Comparison of ENCODE assay signal across 10 cellular contexts in the genomic region with DNA sequence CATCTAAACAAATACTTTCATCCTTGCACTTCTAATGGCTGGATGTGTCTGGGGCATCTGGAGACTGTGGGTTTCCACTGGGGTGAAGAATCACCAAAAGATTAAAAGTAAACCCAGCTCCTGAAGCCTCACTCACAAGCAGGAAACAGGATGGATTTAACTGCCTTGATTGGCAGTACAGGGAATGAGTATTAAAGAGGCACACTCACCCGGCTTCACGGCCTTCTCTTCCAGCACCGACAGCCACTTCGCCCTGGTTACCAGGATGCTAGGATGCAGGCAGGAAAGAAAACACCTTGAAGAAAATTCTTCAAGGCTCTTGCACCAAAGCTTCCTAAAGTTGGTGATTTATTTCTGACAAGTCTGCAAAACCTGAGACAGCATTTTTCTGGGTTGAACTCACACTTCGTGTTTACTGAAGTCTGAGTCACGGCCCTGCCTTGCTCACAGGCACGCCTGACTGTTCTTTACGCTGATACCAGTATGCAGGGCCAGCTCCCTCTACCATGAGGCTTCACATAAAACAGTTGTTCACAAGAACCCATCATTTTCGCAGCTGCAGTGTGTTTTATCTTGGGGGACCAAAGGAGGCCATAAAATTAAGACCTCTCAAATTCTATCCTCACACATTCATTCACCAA. TPM values are rescaled to one million over a fixed set of nuclear protein-coding genes. Genes with fewer than 3 reads are reported as not detected.
DNase-seq lines count a peak whose midpoint lies in the region; ATAC-seq and TF ChIP-seq lines count a peak whose summit lies in the region.
"Had no signal": no experiment of that assay in that cellular context is flagged by ENCODE, and none has a peak within 500 bp of the region (broad histone marks: within the 10 kb centered on the region; RNA-seq: fewer than 3 reads in every experiment).

No MANE protein-coding gene starts in this region.

- in situ Hi-C loops in Caki2 (cut with HindIII; ENCODE audit: low pct_unique_long_range_greater_than_20kb, low sequenced_read_pairs) = no loop called here

- peak; percentile 93 for DNase-seq in Caki2 (ENCODE audit: low read depth)
- DNase-seq in LNCaP clone FGC (ENCODE audit: low read depth) = peak; percentile 6
- DNase-seq in dedifferentiated amniotic fluid mesenchymal stem cell (ENCODE audit: extremely low spot score) = peak; percentile 17
- peak; percentile 55 for DNase-seq in mucosa of gallbladder (ENCODE audit: low spot score)
- no peak for DNase-seq in NCI-H2081 treated with DMSO at 0.1 percent for 48 hours (lab: John Stamatoyannopoulos, UW)
- DNase-seq in NCI-H446 treated with DMSO at 0.1 percent for 48 hours (lab: John Stamatoyannopoulos, UW) = no peak
- no peak for DNase-seq in NCI-H526 treated with DMSO at 0.1 percent for 48 hours (lab: John Stamatoyannopoulos, UW)
- DNase-seq: activated CD4-positive, alpha-beta T cell treated with anti-CD3 and anti-CD28 coated beads, Interleukin-2, amount 50 U/mL, for 1 hour had no signal

- no peak overlapping the region for H3K4me3 ChIP-seq in LNCaP clone FGC (ENCODE audit: low read depth, low read length)
- H3K4me3 ChIP-seq: esophagus muscularis mucosa had no signal

- no peak for TF ChIP-seq CTCF in LNCaP clone FGC (IDR thresholded peaks at IDR 0.05; ENCODE audit: control insufficient read depth, extremely low read depth, insufficient read depth)

- no peak for ATAC-seq in HG03097 (IDR thresholded peaks at IDR 0.05; ENCODE audit: low FRiP score, unreplicated experiment)

RNA-seq across cellular contexts. Expression of a gene that starts 56.5 kb away (rescaled TPM):
- 6.1 and 8.4 TPM in 2 replicates for total RNA-seq in Caki2 (2014; rRNA removed; shearing (Covaris generic); ENCODE audit: low replicate concordance)
- 13.8 TPM for total RNA-seq in mucosa of gallbladder

Comparison
In these comparisons a context has a peak if more than half of its experiments do, and no peak if none do; other contexts are left out.
1. DNase-seq: peak in Caki2 (single experiment), LNCaP clone FGC (single experiment), dedifferentiated amniotic fluid mesenchymal stem cell (single experiment) and mucosa of gallbladder (single experiment); none in NCI-H2081 treated with DMSO at 0.1 percent for 48 hours (single experiment), NCI-H446 treated with DMSO at 0.1 percent for 48 hours (single experiment) and NCI-H526 treated with DMSO at 0.1 percent for 48 hours (single experiment).